ENCODE assay signal across 11 cellular contexts in the genomic region with DNA sequence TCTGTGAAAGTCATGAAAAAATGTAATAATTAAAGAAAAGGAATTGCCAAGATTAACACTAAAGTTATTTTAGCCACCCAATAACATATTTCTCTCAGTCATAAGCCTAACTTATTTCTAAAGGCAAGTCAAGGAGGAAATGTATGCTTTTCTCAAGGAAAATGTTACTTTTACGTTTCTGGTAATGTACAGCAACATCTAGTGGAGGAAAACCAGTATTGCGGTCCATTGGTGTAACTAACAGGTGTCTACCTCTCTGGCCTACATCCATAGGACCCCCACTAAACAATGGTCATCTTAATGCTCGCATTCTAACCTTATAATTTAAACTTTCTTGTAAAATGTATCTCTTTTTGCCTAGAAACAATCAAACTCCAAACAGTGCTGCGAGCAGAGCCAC.
DNase-seq lines count a peak whose midpoint lies in the region; ATAC-seq and TF ChIP-seq lines count a peak whose summit lies in the region.
"Had no signal": no experiment of that assay in that cellular context is flagged by ENCODE, and none has a peak within 500 bp of the region (broad histone marks: within the 10 kb centered on the region; RNA-seq: fewer than 3 reads in every experiment).

No MANE protein-coding gene starts in this region.

- no peak overlapping the region for H3K27ac ChIP-seq in endodermal cell (ENCODE audit: low read depth, low read length)
- no peak overlapping the region for H3K27ac ChIP-seq in effector memory CD4-positive, alpha-beta T cell (ENCODE audit: insufficient read depth, low read length, poor library complexity, severe bottlenecking)
- H3K27ac ChIP-seq in ascending aorta, result no peak overlapping the region

- H3K9me3 ChIP-seq in endodermal cell (ENCODE audit: control insufficient read depth, low read length), result peaks cover 55% of the 10 kb centered on the region
- peaks cover 17% of the 10 kb centered on the region for H3K9me3 ChIP-seq in effector memory CD4-positive, alpha-beta T cell (ENCODE audit: control insufficient read depth, low read length)
- peaks cover 20 to 45% of the 10 kb centered on the region in 2 donors for H3K9me3 ChIP-seq in ascending aorta

- H3K4me1 ChIP-seq in endodermal cell (ENCODE audit: control insufficient read depth, insufficient read depth, low read length) (peaks cover 2% of the 10 kb centered on the region), ascending aorta (no peaks in the 10 kb centered on the region)
- H3K4me1 ChIP-seq in effector memory CD4-positive, alpha-beta T cell (ENCODE audit: control insufficient read depth, insufficient read depth, low read length, poor library complexity, severe bottlenecking), result no peaks in the 10 kb centered on the region

- H3K27me3 ChIP-seq in endodermal cell (ENCODE audit: control insufficient read depth, insufficient read depth, low read length, poor library complexity, severe bottlenecking), result no peaks in the 10 kb centered on the region
- no peaks in the 10 kb centered on the region for H3K27me3 ChIP-seq in effector memory CD4-positive, alpha-beta T cell (replicated peaks; ENCODE audit: control insufficient read depth, insufficient read depth, low read length, poor library complexity, severe bottlenecking)
- no peaks in the 10 kb centered on the region for H3K27me3 ChIP-seq in ascending aorta

- H3K4me3 ChIP-seq in endodermal cell (ENCODE audit: low read length) (no peak overlapping the region), retinal pigment epithelial cell (ENCODE audit: low read length) (no peak overlapping the region), ascending aorta (no peak overlapping the region)
- H3K4me3 ChIP-seq in effector memory CD4-positive, alpha-beta T cell (ENCODE audit: insufficient read depth, low read depth, low read length, poor library complexity, severe bottlenecking), result no peak overlapping the region

- peaks cover 14 to 15% of the 10 kb centered on the region in 2 donors for H3K9me3 Mint-ChIP-seq in activated T-cell treated with anti-CD3 and anti-CD28 coated beads, Interleukin-2, amount 50 U/mL, for 72 hours
- peaks cover 46% of the 10 kb centered on the region for H3K9me3 Mint-ChIP-seq in endodermal cell

- H3K4me3 Mint-ChIP-seq in activated T-cell treated with anti-CD3 and anti-CD28 coated beads, Interleukin-2, amount 50 U/mL, for 72 hours, result no peak overlapping the region
- no peak overlapping the region for H3K4me3 Mint-ChIP-seq in endodermal cell
- H3K4me3 Mint-ChIP-seq: naive thymus-derived CD8-positive, alpha-beta T cell had no signal

- peak; percentile 81 for TF ChIP-seq CTCF in endodermal cell (conservative IDR thresholded peaks at IDR 0.05)
- peak; percentile 37 for TF ChIP-seq CTCF in retinal pigment epithelial cell (conservative IDR thresholded peaks at IDR 0.05; ENCODE audit: low read depth, low read length)
- TF ChIP-seq CTCF in ascending aorta (IDR thresholded peaks at IDR 0.05), result peak in 1 of 3 experiments; percentile 6

- H3K36me3 ChIP-seq in endodermal cell (ENCODE audit: control insufficient read depth, insufficient read depth, low read length) (no peaks in the 10 kb centered on the region), ascending aorta (no peaks in the 10 kb centered on the region)
- no peaks in the 10 kb centered on the region for H3K36me3 ChIP-seq in effector memory CD4-positive, alpha-beta T cell (ENCODE audit: control insufficient read depth, insufficient read depth, low read length)

- WGBS in endodermal cell (ENCODE audit: insufficient coverage in 1 of 2, insufficient read length in 1 of 2), 2 experiments, result 79 to 82% methylated on average over 4 of the region's 4 CpGs

- intact Hi-C loops in ascending aorta (cut with DNase I), result no loop called here

- ATAC-seq in activated T-cell treated with anti-CD3 and anti-CD28 coated beads, Interleukin-2, amount 50 U/mL, for 72 hours (replicated peaks in 1 of 2), result no peak
- no peak for ATAC-seq in GM18505 (IDR thresholded peaks at IDR 0.05; ENCODE audit: unreplicated experiment)
- ATAC-seq: naive thymus-derived CD8-positive, alpha-beta T cell had no signal

- H3K27me3 Mint-ChIP-seq in activated T-cell treated with anti-CD3 and anti-CD28 coated beads, Interleukin-2, amount 50 U/mL, for 72 hours (ENCODE audit: low read depth), result peaks cover 10% of the 10 kb centered on the region
- no peaks in the 10 kb centered on the region for H3K27me3 Mint-ChIP-seq in endodermal cell (ENCODE audit: insufficient read depth)

- no peak for TF ChIP-seq POLR2A in GM18505 (IDR thresholded peaks at IDR 0.05; ENCODE audit: borderline replicate concordance, extremely low read depth, insufficient read depth, insufficient read length)

- no peak overlapping the region for H3K9ac ChIP-seq in endodermal cell (ENCODE audit: extremely low read depth, low read length, poor library complexity, severe bottlenecking)

- H3K36me3 Mint-ChIP-seq in activated T-cell treated with anti-CD3 and anti-CD28 coated beads, Interleukin-2, amount 50 U/mL, for 72 hours (ENCODE audit: insufficient read depth in 2 of 2), result peaks cover 13 to 19% of the 10 kb centered on the region in 2 donors
- peaks cover 8% of the 10 kb centered on the region for H3K36me3 Mint-ChIP-seq in endodermal cell (ENCODE audit: low read depth)

- H3K4me1 Mint-ChIP-seq in activated T-cell treated with anti-CD3 and anti-CD28 coated beads, Interleukin-2, amount 50 U/mL, for 72 hours (ENCODE audit: low read depth), result no peaks in the 10 kb centered on the region
- H3K4me1 Mint-ChIP-seq in endodermal cell, result no peaks in the 10 kb centered on the region
- H3K4me1 Mint-ChIP-seq: naive thymus-derived CD8-positive, alpha-beta T cell had no signal

- H3K27ac Mint-ChIP-seq in activated T-cell treated with anti-CD3 and anti-CD28 coated beads, Interleukin-2, amount 50 U/mL, for 72 hours, result no peak overlapping the region
- no peak overlapping the region for H3K27ac Mint-ChIP-seq in endodermal cell
- H3K27ac Mint-ChIP-seq: naive thymus-derived CD8-positive, alpha-beta T cell had no signal

- DNase-seq in activated T-cell treated with anti-CD3 and anti-CD28 coated beads, Interleukin-2, amount 50 U/mL, for 72 hours, result peak; percentile 3 to 4
- DNase-seq in activated T-cell treated with anti-CD3 and anti-CD28 coated beads for 4 hours (no peak), NCI-H69 (lab: John Stamatoyannopoulos, UW) (peak; percentile 9), endodermal cell (no peak), retinal pigment epithelial cell (ENCODE audit: low read depth) (no peak), ascending aorta (ENCODE audit: low spot score in 2 of 2) (no peak)
- DNase-seq in effector memory CD4-positive, alpha-beta T cell, result no peak
- DNase-seq: activated naive CD4-positive, alpha-beta T cell treated with anti-CD3 and anti-CD28 coated beads, Interleukin-2, amount 50 U/mL, for 16 hours; C1 segment of cervical spinal cord; naive thymus-derived CD8-positive, alpha-beta T cell had no signal

Comparison
In these comparisons a context has a peak if more than half of its experiments do, and no peak if none do; other contexts are left out.
1. DNase-seq: peak in activated T-cell treated with anti-CD3 and anti-CD28 coated beads, Interleukin-2, amount 50 U/mL, for 72 hours (2 of 2) and NCI-H69 (single experiment); none in activated T-cell treated with anti-CD3 and anti-CD28 coated beads for 4 hours (single experiment), endodermal cell (single experiment), retinal pigment epithelial cell (single experiment), effector memory CD4-positive, alpha-beta T cell (0 of 3) and ascending aorta (0 of 2).